In the genomic region with DNA sequence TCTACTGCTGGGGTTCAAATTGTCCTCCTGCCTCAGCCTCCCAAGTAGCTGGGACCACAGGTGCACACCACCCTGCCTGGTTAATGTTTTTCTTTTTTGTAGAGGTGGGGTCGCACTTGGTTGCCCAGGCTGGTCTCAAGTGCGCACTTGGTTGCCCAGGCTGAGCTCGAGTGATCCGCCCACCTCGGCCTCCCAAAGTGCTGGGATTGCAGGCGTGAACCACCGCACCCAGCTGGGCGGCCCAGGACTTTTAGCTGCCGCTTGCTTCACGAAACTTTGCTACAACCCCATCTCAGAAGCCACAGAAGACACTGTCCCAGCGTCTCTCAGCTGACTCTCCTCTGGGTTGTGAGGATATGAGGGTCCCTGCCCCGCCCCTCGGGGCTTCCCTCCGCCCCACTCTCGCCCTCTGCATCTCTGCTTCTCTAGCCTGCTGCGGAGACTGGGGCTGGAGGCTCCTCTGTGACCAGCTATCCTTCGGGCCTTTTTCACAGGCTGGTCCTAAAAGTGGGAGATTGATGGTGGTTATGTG, we compare ENCODE assay signal across 31 cellular contexts.
"Had no signal": no experiment of that assay in that cellular context is flagged by ENCODE, and none has a peak within 500 bp of the region (broad histone marks: within the 10 kb centered on the region; RNA-seq: fewer than 3 reads in every experiment).

No MANE protein-coding gene starts in this region.

- H3K4me1 ChIP-seq: neural progenitor cell, parathyroid adenoma, right lobe of liver had no signal

- H3K9me3 Mint-ChIP-seq: mesothelial cell of epicardium; natural killer cell; nephron progenitor cell; stimulated activated effector memory CD8-positive, alpha-beta T cell treated with anti-CD3 and anti-CD28 coated beads, Interleukin-12 subunit alpha, Interleukin-12 subunit beta, amount 100 ng/mL, for 72 hours; stimulated activated naive CD8-positive, alpha-beta T cell treated with anti-CD3 and anti-CD28 coated beads, Interleukin-15, amount 100 ng/mL, for 72 hours had no signal

- DNase-seq: hippocampal formation; kidney glomerular epithelial cell; left cardiac atrium; left ventricle myocardium superior; lower lobe of right lung; mammary epithelial cell; mesenchymal stem cell; naive B cell; natural killer cell; nephron progenitor cell; occipital lobe; stimulated activated CD4-positive, alpha-beta T cell treated with anti-CD3 and anti-CD28 coated beads, Interleukin-12 subunit alpha, Interleukin-12 subunit beta, amount 100 ng/mL, for 4 hours; stimulated activated CD4-positive, alpha-beta T cell treated with anti-CD3 and anti-CD28 coated beads, Interleukin-15, amount 100 ng/mL, for 24 hours; stimulated activated CD4-positive, alpha-beta T cell treated with anti-CD3 and anti-CD28 coated beads, Interleukin-2, amount 100 ng/mL, for 24 hours; stimulated activated CD4-positive, alpha-beta T cell treated with anti-CD3 and anti-CD28 coated beads, Interleukin-4, amount 100 ng/mL, for 1 hour; stimulated activated naive CD4-positive, alpha-beta T cell treated with Interleukin-2 at 50 U/mL for 16 hours; stimulated activated naive CD8-positive, alpha-beta T cell treated with anti-CD3 and anti-CD28 coated beads, Interleukin-15, amount 100 ng/mL, for 72 hours; substantia nigra; uterus had no signal

- H3K4me2 ChIP-seq: neural progenitor cell, smooth muscle cell had no signal

- H3K9me3 ChIP-seq: lower lobe of right lung, neutrophil, right atrium auricular region, right lobe of liver, tibial nerve, uterus had no signal

- H3K27ac Mint-ChIP-seq: mesothelial cell of epicardium; natural killer cell; neural progenitor cell; progenitor cell of endocrine pancreas; stimulated activated effector memory CD8-positive, alpha-beta T cell treated with anti-CD3 and anti-CD28 coated beads, Interleukin-12 subunit alpha, Interleukin-12 subunit beta, amount 100 ng/mL, for 72 hours; stimulated activated naive CD8-positive, alpha-beta T cell treated with anti-CD3 and anti-CD28 coated beads, Interleukin-15, amount 100 ng/mL, for 72 hours; type B pancreatic cell had no signal

- H3K79me2 ChIP-seq: parathyroid adenoma had no signal

- H2AFZ ChIP-seq: neural progenitor cell, parathyroid adenoma had no signal

- H3K36me3 ChIP-seq: lower lobe of right lung, neural progenitor cell, neutrophil, right atrium auricular region, right lobe of liver, tibial nerve, uterus had no signal

- H3K4me3 Mint-ChIP-seq: mesothelial cell of epicardium; naive B cell; natural killer cell; nephron progenitor cell; neural progenitor cell; stimulated activated effector memory CD8-positive, alpha-beta T cell treated with anti-CD3 and anti-CD28 coated beads, Interleukin-12 subunit alpha, Interleukin-12 subunit beta, amount 100 ng/mL, for 72 hours; stimulated activated naive CD8-positive, alpha-beta T cell treated with anti-CD3 and anti-CD28 coated beads, Interleukin-15, amount 100 ng/mL, for 72 hours; type B pancreatic cell had no signal

- FAIRE-seq: keratinocyte had no signal

- H3K4me1 Mint-ChIP-seq: naive B cell; natural killer cell; stimulated activated effector memory CD8-positive, alpha-beta T cell treated with anti-CD3 and anti-CD28 coated beads, Interleukin-12 subunit alpha, Interleukin-12 subunit beta, amount 100 ng/mL, for 72 hours; stimulated activated naive CD8-positive, alpha-beta T cell treated with anti-CD3 and anti-CD28 coated beads, Interleukin-15, amount 100 ng/mL, for 72 hours had no signal

- H3K27ac ChIP-seq: lower lobe of right lung, neural progenitor cell, neutrophil, parathyroid adenoma, right atrium auricular region, right lobe of liver, tibial nerve, uterus had no signal

- H3K4me3 ChIP-seq: lower lobe of right lung, neural progenitor cell, right atrium auricular region, right lobe of liver, smooth muscle cell, tibial nerve, uterus had no signal

- H3K27me3 ChIP-seq: right atrium auricular region, right lobe of liver, uterus had no signal

- H3K36me3 Mint-ChIP-seq: mesothelial cell of epicardium; natural killer cell; neural progenitor cell; stimulated activated effector memory CD8-positive, alpha-beta T cell treated with anti-CD3 and anti-CD28 coated beads, Interleukin-12 subunit alpha, Interleukin-12 subunit beta, amount 100 ng/mL, for 72 hours; type B pancreatic cell had no signal

- ATAC-seq: left ventricle myocardium superior; lower lobe of right lung; natural killer cell; stimulated activated effector memory CD8-positive, alpha-beta T cell treated with anti-CD3 and anti-CD28 coated beads, Interleukin-12 subunit alpha, Interleukin-12 subunit beta, amount 100 ng/mL, for 72 hours; stimulated activated naive CD8-positive, alpha-beta T cell treated with anti-CD3 and anti-CD28 coated beads, Interleukin-15, amount 100 ng/mL, for 72 hours had no signal

- H3K9ac ChIP-seq: neural progenitor cell, parathyroid adenoma had no signal
